Comparison of ENCODE assay signal across 2 cellular contexts in the genomic region with DNA sequence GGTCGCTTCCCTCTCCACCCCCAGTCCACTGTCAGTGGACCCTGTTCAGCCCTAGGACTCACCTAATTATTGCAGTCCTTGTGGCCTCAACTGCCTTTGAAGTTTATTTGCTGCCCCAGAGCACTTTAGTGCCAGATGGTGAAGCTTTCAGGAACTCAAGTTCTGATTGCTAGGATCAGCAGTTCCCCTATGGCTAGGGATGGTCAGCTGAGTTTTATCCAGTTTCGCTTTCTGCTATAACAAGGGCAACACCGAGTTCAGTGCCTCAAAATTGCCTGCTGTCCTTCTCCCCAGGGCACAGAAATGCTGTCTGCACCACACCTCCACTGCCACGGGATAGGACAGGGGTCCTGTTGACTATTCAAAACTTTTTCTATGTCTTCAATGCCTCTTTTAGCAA.
TF ChIP-seq lines count a peak whose summit lies in the region.

No MANE protein-coding gene starts in this region.

TF ChIP-seq in HepG2, 621 proteins besides CTCF, POLR2A, EP300 and RAD21 (continued from another document):
- TF ChIP-seq PRDM4 (CRISPR knock-in tag; IDR thresholded peaks at IDR 0.05; ENCODE audit: borderline replicate concordance): no peak
- TF ChIP-seq TFAP4 (IDR thresholded peaks at IDR 0.05; ENCODE audit: borderline replicate concordance, low read depth): no peak
- TF ChIP-seq YEATS2 (CRISPR knock-in tag; IDR thresholded peaks at IDR 0.05; ENCODE audit: borderline replicate concordance): no peak
- no peak for TF ChIP-seq NFE2L2 (IDR thresholded peaks at IDR 0.05; ENCODE audit: low read length)
- no peak for TF ChIP-seq FOXK2 (IDR thresholded peaks at IDR 0.05)
- TF ChIP-seq ZNF670 (CRISPR knock-in tag; IDR thresholded peaks at IDR 0.05; ENCODE audit: borderline replicate concordance): no peak
- TF ChIP-seq SRSF9 (IDR thresholded peaks at IDR 0.05; ENCODE audit: borderline replicate concordance, insufficient read depth, low read depth, low read length, poor library complexity, severe bottlenecking): no peak
- no peak for TF ChIP-seq BRF2 (CRISPR knock-in tag; IDR thresholded peaks at IDR 0.05)

TF ChIP-seq in H1, 55 proteins besides CTCF, POLR2A, EP300 and RAD21 (continued from another document):
- TF ChIP-seq POU5F1 (IDR thresholded peaks at IDR 0.05; ENCODE audit: low read depth, low read length) (no peak), KDM1A (IDR thresholded peaks at IDR 0.05; ENCODE audit: borderline replicate concordance, low read length) (no peak), BACH1 (IDR thresholded peaks at IDR 0.05; ENCODE audit: low read length) (no peak), CBX8 (IDR thresholded peaks at IDR 0.05; ENCODE audit: borderline replicate concordance, low read depth, low read length) (no peak), CREB1 (IDR thresholded peaks at IDR 0.05) (no peak), KDM4A (IDR thresholded peaks at IDR 0.05; ENCODE audit: low read depth, low read length, severe bottlenecking) (no peak), CHD2 (IDR thresholded peaks at IDR 0.05; ENCODE audit: low read length) (no peak), RFX5 (IDR thresholded peaks at IDR 0.05; ENCODE audit: borderline replicate concordance, low read depth, low read length) (no peak), EGR1 (IDR thresholded peaks at IDR 0.05; ENCODE audit: borderline replicate concordance, low read depth, low read length) (no peak), ASH2L (IDR thresholded peaks at IDR 0.05; ENCODE audit: low read length) (no peak), SAP30 (IDR thresholded peaks at IDR 0.05; ENCODE audit: insufficient read depth, insufficient replicate concordance, low read length) (no peak), RXRA (IDR thresholded peaks at IDR 0.05; ENCODE audit: insufficient read depth, low read depth, low read length) (no peak), TAF1 (IDR thresholded peaks at IDR 0.05; ENCODE audit: low read depth, low read length) (no peak)
TF ChIP-seq in H1: peak in this region for 0.
